Comparison of ENCODE assay signal across 24 cellular contexts in the genomic region with DNA sequence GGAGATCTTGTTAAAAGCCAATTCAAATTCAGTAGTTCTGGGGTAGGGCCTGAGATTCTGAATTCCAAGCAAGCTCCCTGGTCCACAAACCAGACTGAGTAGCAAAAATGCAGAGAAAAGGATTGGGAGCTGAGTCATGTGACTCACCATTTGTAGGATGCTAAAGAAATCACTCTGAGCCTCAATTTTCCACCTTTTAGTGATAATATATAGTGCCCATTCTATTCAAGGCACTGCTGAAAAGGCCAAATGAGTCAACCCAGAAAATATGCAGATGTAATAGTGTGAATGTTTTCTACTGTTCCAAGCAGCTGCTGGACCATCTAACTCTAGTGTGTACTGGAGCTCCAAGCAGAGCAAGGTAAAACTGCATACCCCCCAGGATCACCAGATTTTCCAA. TPM values are rescaled to one million over a fixed set of nuclear protein-coding genes. Genes with fewer than 3 reads are reported as not detected.
DNase-seq lines count a peak whose midpoint lies in the region; ATAC-seq and TF ChIP-seq lines count a peak whose summit lies in the region.
"Had no signal": no experiment of that assay in that cellular context is flagged by ENCODE, and none has a peak within 500 bp of the region (broad histone marks: within the 10 kb centered on the region; RNA-seq: fewer than 3 reads in every experiment).

No MANE protein-coding gene starts in this region.

- H3K36me3 Mint-ChIP-seq in WTC11: no peaks in the 10 kb centered on the region

- H3K9me3 Mint-ChIP-seq in WTC11: no peaks in the 10 kb centered on the region
- H3K9me3 Mint-ChIP-seq: activated CD4-positive, alpha-beta T cell treated with anti-CD3 and anti-CD28 coated beads, Interleukin-2, amount 10 ng/mL, durations not matched to agents 24 days and 14 days; effector memory CD8-positive, alpha-beta T cell had no signal

- H3K27me3 ChIP-seq in osteoblast (ENCODE audit: insufficient read depth, low read length): no peaks in the 10 kb centered on the region
- no peaks in the 10 kb centered on the region for H3K27me3 ChIP-seq in body of pancreas
- H3K27me3 ChIP-seq: left lung, spleen had no signal

- H3K9me3 ChIP-seq in osteoblast (ENCODE audit: low read depth, low read length) (no peaks in the 10 kb centered on the region), body of pancreas (no peaks in the 10 kb centered on the region)
- H3K9me3 ChIP-seq: left lung, spleen had no signal

- TF ChIP-seq CTCF in WTC11 (IDR thresholded peaks at IDR 0.05) (no peak), osteoblast (IDR thresholded peaks at IDR 0.05; ENCODE audit: extremely low read depth, low read depth, low read length) (no peak), body of pancreas (IDR thresholded peaks at IDR 0.05) (no peak)

- DNase-seq in GM03348 (ENCODE audit: low spot score) (peak; percentile 61), WTC11 (ENCODE audit: low spot score) (no peak), fibroblast of peridontal ligament (ENCODE audit: extremely low read depth) (peak; percentile 61), osteoblast (ENCODE audit: insufficient read length, low spot score, missing footprints) (no peak), body of pancreas (no peak), NK-92 (lab: John Stamatoyannopoulos, UW; ENCODE audit: unreplicated experiment) (no peak), DMS79 (lab: John Stamatoyannopoulos, UW) (no peak)
- DNase-seq: activated CD4-positive, alpha-beta T cell treated with anti-CD3 and anti-CD28 coated beads, Interleukin-2, amount 10 ng/mL, durations not matched to agents 24 days and 14 days; activated CD8-positive, alpha-beta memory T cell treated with anti-CD3 and anti-CD28 coated beads, Interleukin-2, amount 50 U/mL, for 48 hours; activated gamma-delta T cell; amygdala; DND-41; effector memory CD8-positive, alpha-beta T cell; left lung; NCI-H2107; NCI-H526; spleen; stimulated activated CD8-positive, alpha-beta memory T cell treated with anti-CD3 and anti-CD28 coated beads, Interleukin-4, amount 100 ng/mL, for 48 hours; substantia nigra had no signal

- H3K4me3 ChIP-seq in osteoblast (ENCODE audit: insufficient read depth, low read length) (no peak overlapping the region), body of pancreas (no peak overlapping the region)
- H3K4me3 ChIP-seq: left lung, spleen had no signal

- H3K4me2 ChIP-seq in osteoblast (ENCODE audit: insufficient read depth, low read length): peak overlapping the region; percentile 8

- H3K4me1 Mint-ChIP-seq in WTC11: peaks cover 32% of the 10 kb centered on the region

- no peaks in the 10 kb centered on the region for H3K79me2 ChIP-seq in osteoblast (ENCODE audit: insufficient read depth, low read length)

- no peaks in the 10 kb centered on the region for H3K36me3 ChIP-seq in osteoblast (ENCODE audit: insufficient read depth, low read length)
- no peaks in the 10 kb centered on the region for H3K36me3 ChIP-seq in body of pancreas (replicated peaks in 1 of 2; ENCODE audit: insufficient read depth in 1 of 2, low read depth in 2 of 2)
- H3K36me3 ChIP-seq: left lung, spleen had no signal

- ATAC-seq in WTC11 (no peak), body of pancreas (no peak), GM18505 (IDR thresholded peaks at IDR 0.05; ENCODE audit: unreplicated experiment) (no peak)
- ATAC-seq: effector memory CD8-positive, alpha-beta T cell; left lung had no signal

- H2AFZ ChIP-seq in osteoblast (ENCODE audit: low read length): no peak overlapping the region

- POLR2A ChIA-PET in WTC11 (lab: Charles Lee): no interaction called here

- 0 out of 2 replicates have a peak overlapping the region, but pooled peaks have one; percentile 42 for H3K27ac Mint-ChIP-seq in WTC11
- H3K27ac Mint-ChIP-seq: activated CD4-positive, alpha-beta T cell treated with anti-CD3 and anti-CD28 coated beads, Interleukin-2, amount 10 ng/mL, durations not matched to agents 24 days and 14 days; effector memory CD8-positive, alpha-beta T cell had no signal

- no peak for TF ChIP-seq POLR2A in body of pancreas (IDR thresholded peaks at IDR 0.05)
- no peak for TF ChIP-seq POLR2A in GM18505 (IDR thresholded peaks at IDR 0.05; ENCODE audit: borderline replicate concordance, extremely low read depth, insufficient read depth, insufficient read length)

- H3K4me3 Mint-ChIP-seq in WTC11: no peak overlapping the region
- H3K4me3 Mint-ChIP-seq: activated CD4-positive, alpha-beta T cell treated with anti-CD3 and anti-CD28 coated beads, Interleukin-2, amount 10 ng/mL, durations not matched to agents 24 days and 14 days; effector memory CD8-positive, alpha-beta T cell had no signal

- H3K4me1 ChIP-seq in osteoblast (ENCODE audit: insufficient read depth, low read length): peaks cover 28% of the 10 kb centered on the region
- H3K4me1 ChIP-seq in body of pancreas: peaks cover 4% of the 10 kb centered on the region

- CTCF ChIA-PET in WTC11 (lab: Charles Lee): interaction anchor here (1.0 to 5.7 kb wide), 11 partner anchors 9 to 409 kb away, joined by 3 to 72 read pairs (median 8); no protein-coding TSS in a partner anchor

- H4K20me1 ChIP-seq in osteoblast (ENCODE audit: insufficient read depth, low read length): no peaks in the 10 kb centered on the region

- intact Hi-C loops in body of pancreas (cut with DNase I): no loop called here

- H3K27me3 Mint-ChIP-seq in WTC11 (ENCODE audit: low read depth): 0 out of 2 replicates have a peak, but pooled peaks cover 2% of the 10 kb centered on the region
- H3K27me3 Mint-ChIP-seq: effector memory CD8-positive, alpha-beta T cell had no signal

- H3K27ac ChIP-seq in osteoblast (ENCODE audit: low read depth, low read length): no peak overlapping the region
- no peak overlapping the region for H3K27ac ChIP-seq in body of pancreas
- H3K27ac ChIP-seq: left lung, spleen had no signal

TF ChIP-seq in WTC11, 78 proteins besides CTCF, POLR2A, EP300 and RAD21:
- TF ChIP-seq SMAD4 (CRISPR knock-in tag; IDR thresholded peaks at IDR 0.05) (no peak), GABPB1 (CRISPR knock-in tag; IDR thresholded peaks at IDR 0.05) (no peak), MXD4 (CRISPR knock-in tag; IDR thresholded peaks at IDR 0.05; ENCODE audit: borderline replicate concordance) (no peak)
- TF ChIP-seq, protein P1, sequence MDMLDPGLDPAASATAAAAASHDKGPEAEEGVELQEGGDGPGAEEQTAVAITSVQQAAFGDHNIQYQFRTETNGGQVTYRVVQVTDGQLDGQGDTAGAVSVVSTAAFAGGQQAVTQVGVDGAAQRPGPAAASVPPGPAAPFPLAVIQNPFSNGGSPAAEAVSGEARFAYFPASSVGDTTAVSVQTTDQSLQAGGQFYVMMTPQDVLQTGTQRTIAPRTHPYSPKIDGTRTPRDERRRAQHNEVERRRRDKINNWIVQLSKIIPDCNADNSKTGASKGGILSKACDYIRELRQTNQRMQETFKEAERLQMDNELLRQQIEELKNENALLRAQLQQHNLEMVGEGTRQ (CRISPR knock-in tag; IDR thresholded peaks at IDR 0.05): peak; percentile 59
- TF ChIP-seq, protein P2, sequence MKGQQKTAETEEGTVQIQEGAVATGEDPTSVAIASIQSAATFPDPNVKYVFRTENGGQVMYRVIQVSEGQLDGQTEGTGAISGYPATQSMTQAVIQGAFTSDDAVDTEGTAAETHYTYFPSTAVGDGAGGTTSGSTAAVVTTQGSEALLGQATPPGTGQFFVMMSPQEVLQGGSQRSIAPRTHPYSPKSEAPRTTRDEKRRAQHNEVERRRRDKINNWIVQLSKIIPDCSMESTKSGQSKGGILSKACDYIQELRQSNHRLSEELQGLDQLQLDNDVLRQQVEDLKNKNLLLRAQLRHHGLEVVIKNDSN (CRISPR knock-in tag; IDR thresholded peaks at IDR 0.05): peak; percentile 47; the same call in 1 of the 2 replicates

RNA-seq across cellular contexts. Expression of a gene that starts 47.2 kb away (rescaled TPM):
- 0.05 to 0.07 TPM in 2 of 3 replicates, not detected in the other for total RNA-seq in WTC11 (2021)
- under 0.01 and 0.29 TPM in 2 replicates for total RNA-seq in osteoblast
- not detected for total RNA-seq in body of pancreas
- total RNA-seq: activated CD4-positive, alpha-beta T cell treated with anti-CD3 and anti-CD28 coated beads, Interleukin-2, amount 10 ng/mL, durations not matched to agents 24 days and 14 days; chondrocyte; fibroblast of villous mesenchyme; HT-29; mononuclear cell had no signal

Comparison
In these comparisons a context has a peak if more than half of its experiments do, and no peak if none do; other contexts are left out.
1. DNase-seq: peak in GM03348 (single experiment) and fibroblast of peridontal ligament (single experiment); none in WTC11 (single experiment), osteoblast (single experiment), body of pancreas (0 of 4), NK-92 (single experiment) and DMS79 (single experiment).